ENCODE assay signal across 1 cellular context in genomic region chr18:62663731-62664336, GRCh38.
A peak's percentile ranks its signal among the peaks of the same experiment; 100 is the strongest.
TF ChIP-seq lines count a peak whose summit lies in the region.

No MANE protein-coding gene starts in this region.

TF ChIP-seq in K562, 482 proteins besides CTCF, POLR2A, EP300 and RAD21 (continued from another document):
- TF ChIP-seq TSHZ1 (CRISPR knock-in tag; IDR thresholded peaks at IDR 0.05) = no peak
- no peak for TF ChIP-seq RUNX1 (IDR thresholded peaks at IDR 0.05; ENCODE audit: low read depth)
- TF ChIP-seq PURB (CRISPR knock-in tag; IDR thresholded peaks at IDR 0.05; ENCODE audit: low read depth) = no peak
- no peak for TF ChIP-seq LARP7 (IDR thresholded peaks at IDR 0.05)
- no peak for TF ChIP-seq SNAPC5 (CRISPR knock-in tag; IDR thresholded peaks at IDR 0.05)
- no peak for TF ChIP-seq ZNF134 (CRISPR knock-in tag; conservative IDR thresholded peaks at IDR 0.05)
- TF ChIP-seq POLR2AphosphoS5 (IDR thresholded peaks at IDR 0.05; ENCODE audit: control insufficient read depth, insufficient read depth, low read depth, low read length) = peak; percentile 57; the same call in 1 of the 2 replicates
- no peak for TF ChIP-seq PRMT5 (CRISPR knock-in tag; IDR thresholded peaks at IDR 0.05)
- TF ChIP-seq CEBPZ (IDR thresholded peaks at IDR 0.05; ENCODE audit: borderline replicate concordance, low read depth, low read length) = no peak
- TF ChIP-seq HMG20B (CRISPR knock-in tag; IDR thresholded peaks at IDR 0.05) = no peak
- no peak for TF ChIP-seq KLF6 (CRISPR knock-in tag; IDR thresholded peaks at IDR 0.05; ENCODE audit: borderline replicate concordance)
- no peak for TF ChIP-seq ZNF3 (CRISPR knock-in tag; IDR thresholded peaks at IDR 0.05)
- no peak for TF ChIP-seq NFIX (CRISPR knock-in tag; IDR thresholded peaks at IDR 0.05; ENCODE audit: low read depth)
